9 cellular contexts compared by ENCODE assay signal in genomic region chr5:55172937-55173695, GRCh38. TPM values are rescaled to one million over a fixed set of nuclear protein-coding genes. Genes with fewer than 3 reads are reported as not detected.
A peak's percentile ranks its signal among the peaks of the same experiment; 100 is the strongest.
DNase-seq lines count a peak whose midpoint lies in the region; ATAC-seq and TF ChIP-seq lines count a peak whose summit lies in the region.
"Had no signal": no experiment of that assay in that cellular context is flagged by ENCODE, and none has a peak within 500 bp of the region (broad histone marks: within the 10 kb centered on the region; RNA-seq: fewer than 3 reads in every experiment).

TSS of gene CDC20B (minus strand) at chr5:55173177. CDS start at chr5:55173000, 177 bp downstream.

- no peaks in the 10 kb centered on the region for H3K79me2 ChIP-seq in neural progenitor cell (ENCODE audit: low read depth)

- no peak for TF ChIP-seq CTCF in Peyer's patch (IDR thresholded peaks at IDR 0.05)
- TF ChIP-seq CTCF in fibroblast of the aortic adventitia (IDR thresholded peaks at IDR 0.05; ENCODE audit: insufficient read depth, low read length), result no peak
- no peak for TF ChIP-seq CTCF in neural progenitor cell (IDR thresholded peaks at IDR 0.05)

- H3K9me3 ChIP-seq in HUES64 (ENCODE audit: insufficient read depth, low read depth, low read length) (no peaks in the 10 kb centered on the region), Peyer's patch (no peaks in the 10 kb centered on the region), neural progenitor cell (ENCODE audit: low read depth) (no peaks in the 10 kb centered on the region)

- peak; percentile 95 for DNase-seq in DMS 273 (lab: John Stamatoyannopoulos, UW; ENCODE audit: unreplicated experiment)
- peak; percentile 55 to 78 (median 77) for DNase-seq in Peyer's patch
- DNase-seq in activated T-helper 1 cell treated with anti-CD3 and anti-CD28 coated beads, Interleukin-12 subunit alpha, Interleukin-12 subunit beta, Interleukin-2, Interleukin-4 antibody, amounts not matched to agents 30 ng/mL and 10 ng/mL and 1 ng/mL, durations not matched to agents 14 hours and 24 hours and 36 hours (ENCODE audit: low spot score), result peak; percentile 78
- peak; percentile 50 for DNase-seq in fibroblast of the aortic adventitia (ENCODE audit: low read depth)
- peak; percentile 96 for DNase-seq in neural progenitor cell (ENCODE audit: low spot score)
- DNase-seq in stimulated activated naive CD8-positive, alpha-beta T cell treated with anti-CD3 and anti-CD28 coated beads, Interleukin-15, amount 100 ng/mL, for 72 hours, result peak; percentile 69 to 76

- H3F3A ChIP-seq in neural progenitor cell (ENCODE audit: low read depth), result peaks cover 42% of the 10 kb centered on the region

- H3K27ac ChIP-seq in HUES64 (ENCODE audit: low read depth, low read length) (no peak within 1 kb of the TSS), Peyer's patch (no peak within 1 kb of the TSS), neural progenitor cell (no peak within 1 kb of the TSS)

- H3K4me3 ChIP-seq in HUES64 (ENCODE audit: low read length), result peak within 1 kb of the TSS; percentile 49
- peak within 1 kb of the TSS; percentile 33 to 55 (median 50) for H3K4me3 ChIP-seq in Peyer's patch
- peak within 1 kb of the TSS; percentile 69 for H3K4me3 ChIP-seq in fibroblast of the aortic adventitia (ENCODE audit: low read depth, low read length)
- peak within 1 kb of the TSS; percentile 57 for H3K4me3 ChIP-seq in neural progenitor cell

- peaks cover 51% of the 10 kb centered on the region for H3K4me1 Mint-ChIP-seq in activated T-helper 1 cell treated with anti-CD3 and anti-CD28 coated beads, Interleukin-12 subunit alpha, Interleukin-12 subunit beta, Interleukin-2, Interleukin-4 antibody, amounts not matched to agents 30 ng/mL and 10 ng/mL and 1 ng/mL, durations not matched to agents 14 hours and 24 hours and 36 hours (ENCODE audit: low read depth)
- peaks cover 19% of the 10 kb centered on the region for H3K4me1 Mint-ChIP-seq in neural progenitor cell
- H3K4me1 Mint-ChIP-seq in stimulated activated naive CD8-positive, alpha-beta T cell treated with anti-CD3 and anti-CD28 coated beads, Interleukin-15, amount 100 ng/mL, for 72 hours, result peaks cover 39% of the 10 kb centered on the region

- peaks cover 2% of the 10 kb centered on the region for H3K36me3 Mint-ChIP-seq in activated T-helper 1 cell treated with anti-CD3 and anti-CD28 coated beads, Interleukin-12 subunit alpha, Interleukin-12 subunit beta, Interleukin-2, Interleukin-4 antibody, amounts not matched to agents 30 ng/mL and 10 ng/mL and 1 ng/mL, durations not matched to agents 14 hours and 24 hours and 36 hours (ENCODE audit: low read depth)
- H3K36me3 Mint-ChIP-seq in neural progenitor cell, result no peaks in the 10 kb centered on the region

- H3K9ac ChIP-seq in HUES64 (ENCODE audit: low read depth, low read length) (no peak within 1 kb of the TSS), neural progenitor cell (no peak within 1 kb of the TSS)

- peak; percentile 86 for ATAC-seq in GM21529 (IDR thresholded peaks at IDR 0.05; ENCODE audit: unreplicated experiment)
- peak; percentile 91 for ATAC-seq in stimulated activated naive CD8-positive, alpha-beta T cell treated with anti-CD3 and anti-CD28 coated beads, Interleukin-15, amount 100 ng/mL, for 72 hours

- WGBS in HUES64, result under 1% methylated on average over 69 of the region's 69 CpGs

- 0 out of 2 replicates have a peak, but pooled peaks cover 3% of the 10 kb centered on the region for H3K4me1 ChIP-seq in HUES64 (ENCODE audit: insufficient read depth, low read length)
- peaks cover 0 to 30% (median 12%) of the 10 kb centered on the region in 4 donors for H3K4me1 ChIP-seq in Peyer's patch
- peaks cover 13% of the 10 kb centered on the region for H3K4me1 ChIP-seq in neural progenitor cell

- H3K36me3 ChIP-seq in HUES64 (ENCODE audit: insufficient read depth, low read length) (no peaks in the 10 kb centered on the region), Peyer's patch (no peaks in the 10 kb centered on the region), neural progenitor cell (no peaks in the 10 kb centered on the region)

- peak within 1 kb of the TSS; percentile 86 for H3K4me3 Mint-ChIP-seq in activated T-helper 1 cell treated with anti-CD3 and anti-CD28 coated beads, Interleukin-12 subunit alpha, Interleukin-12 subunit beta, Interleukin-2, Interleukin-4 antibody, amounts not matched to agents 30 ng/mL and 10 ng/mL and 1 ng/mL, durations not matched to agents 14 hours and 24 hours and 36 hours
- peak within 1 kb of the TSS; percentile 83 for H3K4me3 Mint-ChIP-seq in neural progenitor cell
- peak within 1 kb of the TSS; percentile 91 to 95 for H3K4me3 Mint-ChIP-seq in stimulated activated naive CD8-positive, alpha-beta T cell treated with anti-CD3 and anti-CD28 coated beads, Interleukin-15, amount 100 ng/mL, for 72 hours

- peaks cover 29% of the 10 kb centered on the region for H4K20me1 ChIP-seq in neural progenitor cell (ENCODE audit: low read depth)

- peak within 1 kb of the TSS; percentile 42 for H3K27ac Mint-ChIP-seq in activated T-helper 1 cell treated with anti-CD3 and anti-CD28 coated beads, Interleukin-12 subunit alpha, Interleukin-12 subunit beta, Interleukin-2, Interleukin-4 antibody, amounts not matched to agents 30 ng/mL and 10 ng/mL and 1 ng/mL, durations not matched to agents 14 hours and 24 hours and 36 hours
- H3K27ac Mint-ChIP-seq in neural progenitor cell, result no peak within 1 kb of the TSS
- peak within 1 kb of the TSS; percentile 29 to 68 for H3K27ac Mint-ChIP-seq in stimulated activated naive CD8-positive, alpha-beta T cell treated with anti-CD3 and anti-CD28 coated beads, Interleukin-15, amount 100 ng/mL, for 72 hours

- H2AFZ ChIP-seq in neural progenitor cell (replicated peaks), result peak within 1 kb of the TSS; percentile 98

- H3K9me3 Mint-ChIP-seq in activated T-helper 1 cell treated with anti-CD3 and anti-CD28 coated beads, Interleukin-12 subunit alpha, Interleukin-12 subunit beta, Interleukin-2, Interleukin-4 antibody, amounts not matched to agents 30 ng/mL and 10 ng/mL and 1 ng/mL, durations not matched to agents 14 hours and 24 hours and 36 hours, result no peaks in the 10 kb centered on the region
- H3K9me3 Mint-ChIP-seq in neural progenitor cell, result no peaks in the 10 kb centered on the region
- H3K9me3 Mint-ChIP-seq in stimulated activated naive CD8-positive, alpha-beta T cell treated with anti-CD3 and anti-CD28 coated beads, Interleukin-15, amount 100 ng/mL, for 72 hours, result no peaks in the 10 kb centered on the region

- intact Hi-C loops in activated T-helper 1 cell treated with anti-CD3 and anti-CD28 coated beads, Interleukin-12 subunit alpha, Interleukin-12 subunit beta, Interleukin-2, Interleukin-4 antibody, amounts not matched to agents 30 ng/mL and 10 ng/mL and 1 ng/mL, durations not matched to agents 14 hours and 24 hours and 36 hours (cut with micrococcal nuclease), result loop anchor here (1.0 to 10.0 kb wide), 12 partner anchors 54 to 2000 kb away; partner anchors contain the start of genes ARL15, CCNO, MCIDAS and PLPP1

- peaks cover 77% of the 10 kb centered on the region for H3K27me3 Mint-ChIP-seq in activated T-helper 1 cell treated with anti-CD3 and anti-CD28 coated beads, Interleukin-12 subunit alpha, Interleukin-12 subunit beta, Interleukin-2, Interleukin-4 antibody, amounts not matched to agents 30 ng/mL and 10 ng/mL and 1 ng/mL, durations not matched to agents 14 hours and 24 hours and 36 hours (ENCODE audit: insufficient read depth)
- H3K27me3 Mint-ChIP-seq in neural progenitor cell (ENCODE audit: insufficient read depth, low read depth), result peaks cover 47% of the 10 kb centered on the region
- H3K27me3 Mint-ChIP-seq in stimulated activated naive CD8-positive, alpha-beta T cell treated with anti-CD3 and anti-CD28 coated beads, Interleukin-15, amount 100 ng/mL, for 72 hours, result peaks cover 82% of the 10 kb centered on the region

- H3K27me3 ChIP-seq in HUES64 (ENCODE audit: insufficient read depth, low read length) (peaks cover 76% of the 10 kb centered on the region), Peyer's patch (peaks cover 0 to 24% of the 10 kb centered on the region in 2 donors), neural progenitor cell (peaks cover 82% of the 10 kb centered on the region)

- H3K4me2 ChIP-seq in neural progenitor cell, result peak within 1 kb of the TSS; percentile 96

- no peak for TF ChIP-seq POLR2A in Peyer's patch (IDR thresholded peaks at IDR 0.05)

RNA-seq across cellular contexts. Expression of gene CDC20B, which starts in this region (rescaled TPM):
- 0.10 TPM for polyA plus RNA-seq in HUES64 (2013, experiment 1 of 2)
- polyA plus RNA-seq in HUES64 (2013, experiment 2 of 2), result 0.13 TPM
- total RNA-seq in Peyer's patch (not detected), fibroblast of the aortic adventitia (ENCODE audit: low replicate concordance) (not detected in 2 replicates), neural progenitor cell (ENCODE audit: low replicate concordance) (not detected in 2 replicates)
- total RNA-seq in activated T-helper 1 cell treated with anti-CD3 and anti-CD28 coated beads, Interleukin-12 subunit alpha, Interleukin-12 subunit beta, Interleukin-2, Interleukin-4 antibody, amounts not matched to agents 30 ng/mL and 10 ng/mL and 1 ng/mL, durations not matched to agents 14 hours and 24 hours and 36 hours, result not detected in 2 replicates
- total RNA-seq: dermis microvascular lymphatic vessel endothelial cell had no signal

Comparison
In these comparisons a context has a peak if more than half of its experiments do, and no peak if none do; other contexts are left out.
1. Peak in DNase-seq and H3K4me3 ChIP-seq in Peyer's patch; RNA of the gene not detected or under 1 TPM.
2. Peak in DNase-seq in activated T-helper 1 cell treated with anti-CD3 and anti-CD28 coated beads, Interleukin-12 subunit alpha, Interleukin-12 subunit beta, Interleukin-2, Interleukin-4 antibody, amounts not matched to agents 30 ng/mL and 10 ng/mL and 1 ng/mL, durations not matched to agents 14 hours and 24 hours and 36 hours; RNA of the gene not detected or under 1 TPM.
3. Peak in DNase-seq and H3K4me3 ChIP-seq in fibroblast of the aortic adventitia; RNA of the gene not detected or under 1 TPM.
4. Peak in DNase-seq, H3K4me3 ChIP-seq and H3K4me2 ChIP-seq in neural progenitor cell; RNA of the gene not detected or under 1 TPM.